Comparison of ENCODE assay signal across 20 cellular contexts in the genomic region with DNA sequence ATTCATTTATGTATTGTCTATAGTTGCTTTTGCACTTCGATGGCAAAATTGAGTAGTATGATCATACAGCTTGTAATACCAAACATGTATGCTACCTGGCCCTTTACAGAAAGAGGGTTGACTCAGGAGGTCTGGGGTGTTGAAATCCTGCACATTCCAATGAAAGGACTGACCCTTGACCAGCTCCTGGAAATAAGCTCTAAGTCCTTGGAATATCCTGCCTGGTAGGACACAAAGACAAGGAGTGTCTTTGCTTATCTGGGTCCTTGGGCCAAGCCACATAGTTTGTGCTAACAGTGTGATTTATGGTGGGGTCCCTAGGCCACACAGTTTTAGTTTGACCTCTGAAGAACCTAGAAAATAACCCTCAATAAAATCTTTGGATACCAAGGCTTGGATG.
DNase-seq lines count a peak whose midpoint lies in the region; ATAC-seq and TF ChIP-seq lines count a peak whose summit lies in the region.
"Had no signal": no experiment of that assay in that cellular context is flagged by ENCODE, and none has a peak within 500 bp of the region (broad histone marks: within the 10 kb centered on the region; RNA-seq: fewer than 3 reads in every experiment).

No MANE protein-coding gene starts in this region.

- DNase-seq in HuH-7 (ENCODE audit: low spot score) (peak; percentile 6), nephron progenitor cell (peak; percentile 3), sciatic nerve (ENCODE audit: low spot score) (no peak), DMS79 (lab: John Stamatoyannopoulos, UW) (no peak)
- DNase-seq in activated naive CD4-positive, alpha-beta T cell treated with anti-CD3 and anti-CD28 coated beads, Interleukin-2, amount 50 U/mL, for 72 hours (ENCODE audit: low spot score in 2 of 2): no peak
- no peak for DNase-seq in activated CD8-positive, alpha-beta memory T cell treated with anti-CD3 and anti-CD28 coated beads, Interleukin-2, amount 10 ng/mL, durations not matched to agents 7 days and 5 days
- DNase-seq: 8988T; ACHN; AML-193; BE2C; Calu3; CD4-positive, alpha-beta T cell; CD8-positive, alpha-beta memory T cell; DMS53; DND-41; H9 had no signal

- H3K4me3 Mint-ChIP-seq in nephron progenitor cell: no peak overlapping the region
- no peak overlapping the region for H3K4me3 Mint-ChIP-seq in activated CD8-positive, alpha-beta memory T cell treated with anti-CD3 and anti-CD28 coated beads, Interleukin-2, amount 10 ng/mL, durations not matched to agents 7 days and 5 days
- H3K4me3 Mint-ChIP-seq: CD14-positive monocyte; CD4-positive, alpha-beta T cell; CD8-positive, alpha-beta memory T cell; GM23338; H9 had no signal

- no peak overlapping the region for H3K27ac Mint-ChIP-seq in nephron progenitor cell
- no peak overlapping the region for H3K27ac Mint-ChIP-seq in activated naive CD4-positive, alpha-beta T cell treated with anti-CD3 and anti-CD28 coated beads, Interleukin-2, amount 50 U/mL, for 72 hours
- no peak overlapping the region for H3K27ac Mint-ChIP-seq in activated CD8-positive, alpha-beta memory T cell treated with anti-CD3 and anti-CD28 coated beads, Interleukin-2, amount 10 ng/mL, durations not matched to agents 7 days and 5 days
- H3K27ac Mint-ChIP-seq: CD14-positive monocyte; CD4-positive, alpha-beta T cell; CD8-positive, alpha-beta memory T cell; GM23338; H9 had no signal

- no peaks in the 10 kb centered on the region for H3K9me3 Mint-ChIP-seq in nephron progenitor cell
- peaks cover 0 to 4% of the 10 kb centered on the region in 2 donors for H3K9me3 Mint-ChIP-seq in activated naive CD4-positive, alpha-beta T cell treated with anti-CD3 and anti-CD28 coated beads, Interleukin-2, amount 50 U/mL, for 72 hours
- H3K9me3 Mint-ChIP-seq in activated CD8-positive, alpha-beta memory T cell treated with anti-CD3 and anti-CD28 coated beads, Interleukin-2, amount 10 ng/mL, durations not matched to agents 7 days and 5 days (ENCODE audit: low read depth): no peaks in the 10 kb centered on the region
- H3K9me3 Mint-ChIP-seq: CD4-positive, alpha-beta T cell; GM23338; H9 had no signal

- intact Hi-C loops in sciatic nerve (cut with DNase I): no loop called here

- TF ChIP-seq CTCF in nephron progenitor cell (IDR thresholded peaks at IDR 0.05): no peak

- peaks cover 28% of the 10 kb centered on the region for H3K4me1 Mint-ChIP-seq in nephron progenitor cell
- no peaks in the 10 kb centered on the region for H3K4me1 Mint-ChIP-seq in activated CD8-positive, alpha-beta memory T cell treated with anti-CD3 and anti-CD28 coated beads, Interleukin-2, amount 10 ng/mL, durations not matched to agents 7 days and 5 days
- H3K4me1 Mint-ChIP-seq: CD14-positive monocyte; CD8-positive, alpha-beta memory T cell; GM23338 had no signal

- H3K36me3 Mint-ChIP-seq in nephron progenitor cell (ENCODE audit: low read depth): no peaks in the 10 kb centered on the region
- H3K36me3 Mint-ChIP-seq in activated naive CD4-positive, alpha-beta T cell treated with anti-CD3 and anti-CD28 coated beads, Interleukin-2, amount 50 U/mL, for 72 hours: no peaks in the 10 kb centered on the region
- no peaks in the 10 kb centered on the region for H3K36me3 Mint-ChIP-seq in activated CD8-positive, alpha-beta memory T cell treated with anti-CD3 and anti-CD28 coated beads, Interleukin-2, amount 10 ng/mL, durations not matched to agents 7 days and 5 days
- H3K36me3 Mint-ChIP-seq: CD14-positive monocyte; CD8-positive, alpha-beta memory T cell had no signal

- ATAC-seq in sciatic nerve: peak; percentile 74
- no peak for ATAC-seq in activated naive CD4-positive, alpha-beta T cell treated with anti-CD3 and anti-CD28 coated beads, Interleukin-2, amount 50 U/mL, for 72 hours
- ATAC-seq in activated CD8-positive, alpha-beta memory T cell treated with anti-CD3 and anti-CD28 coated beads, Interleukin-2, amount 10 ng/mL, durations not matched to agents 7 days and 5 days: no peak
- ATAC-seq: A549, GM23338, HCT116 had no signal

- CTCF ChIA-PET in activated CD8-positive, alpha-beta memory T cell treated with anti-CD3 and anti-CD28 coated beads, Interleukin-2, amount 10 ng/mL, durations not matched to agents 7 days and 5 days (lab: Charles Lee): no interaction called here

- H3K27me3 Mint-ChIP-seq in nephron progenitor cell (ENCODE audit: low read depth, poor library complexity): no peaks in the 10 kb centered on the region
- H3K27me3 Mint-ChIP-seq in activated CD8-positive, alpha-beta memory T cell treated with anti-CD3 and anti-CD28 coated beads, Interleukin-2, amount 10 ng/mL, durations not matched to agents 7 days and 5 days: no peaks in the 10 kb centered on the region
- H3K27me3 Mint-ChIP-seq: CD4-positive, alpha-beta T cell; CD8-positive, alpha-beta memory T cell had no signal

Comparison
In these comparisons a context has a peak if more than half of its experiments do, and no peak if none do; other contexts are left out.
1. DNase-seq: peak in HuH-7 (single experiment) and nephron progenitor cell (single experiment); none in sciatic nerve (single experiment), activated naive CD4-positive, alpha-beta T cell treated with anti-CD3 and anti-CD28 coated beads, Interleukin-2, amount 50 U/mL, for 72 hours (0 of 2), activated CD8-positive, alpha-beta memory T cell treated with anti-CD3 and anti-CD28 coated beads, Interleukin-2, amount 10 ng/mL, durations not matched to agents 7 days and 5 days (single experiment) and DMS79 (single experiment).